Comparison of ENCODE assay signal across 8 cellular contexts in genomic region chr15:41660235-41661077, GRCh38. TPM values are rescaled to one million over a fixed set of nuclear protein-coding genes. Genes with fewer than 3 reads are reported as not detected.
DNase-seq lines count a peak whose midpoint lies in the region; ATAC-seq, FAIRE-seq and TF ChIP-seq lines count a peak whose summit lies in the region.

TSS of gene MGA (plus strand) at chr15:41660405.

- H3K27ac Mint-ChIP-seq in activated T-cell treated with anti-CD3 and anti-CD28 coated beads, Interleukin-2, amount 50 U/mL, for 72 hours, result peak within 1 kb of the TSS; percentile 87
- H3K27ac Mint-ChIP-seq in naive B cell, result peak within 1 kb of the TSS; percentile 96 to 99 (median 98)
- peak within 1 kb of the TSS; percentile 92 for H3K27ac Mint-ChIP-seq in stimulated activated memory B cell treated with anti-CD40 and anti-IgM and Interleukin-4, amounts not matched to agents 10 μg/mL and 1 μg/mL and 100 μg/mL, for 72 hours

- POLR2A ChIA-PET in OCI-LY7 (lab: Charles Lee), result interaction anchor here (0.5 to 1.6 kb wide), 6 partner anchors 11 to 260 kb away, joined by 3 to 7 read pairs (median 4); no protein-coding TSS in a partner anchor

- peaks cover 6 to 7% of the 10 kb centered on the region in 2 donors for H3K36me3 Mint-ChIP-seq in activated T-cell treated with anti-CD3 and anti-CD28 coated beads, Interleukin-2, amount 50 U/mL, for 72 hours (ENCODE audit: insufficient read depth in 2 of 2)
- H3K36me3 Mint-ChIP-seq in naive B cell, result no peaks in the 10 kb centered on the region
- H3K36me3 Mint-ChIP-seq in stimulated activated memory B cell treated with anti-CD40 and anti-IgM and Interleukin-4, amounts not matched to agents 10 μg/mL and 1 μg/mL and 100 μg/mL, for 72 hours, result no peaks in the 10 kb centered on the region

- peaks cover 0 to 2% of the 10 kb centered on the region in 2 donors for H3K9me3 Mint-ChIP-seq in activated T-cell treated with anti-CD3 and anti-CD28 coated beads, Interleukin-2, amount 50 U/mL, for 72 hours
- H3K9me3 Mint-ChIP-seq in naive B cell, result peaks cover 0 to 3% (median 0%) of the 10 kb centered on the region in 7 donors
- no peaks in the 10 kb centered on the region for H3K9me3 Mint-ChIP-seq in stimulated activated memory B cell treated with anti-CD40 and anti-IgM and Interleukin-4, amounts not matched to agents 10 μg/mL and 1 μg/mL and 100 μg/mL, for 72 hours

- H4K20me1 ChIP-seq in OCI-LY7 (ENCODE audit: insufficient read depth, low read length), result peaks cover 29% of the 10 kb centered on the region

- peaks cover 17% of the 10 kb centered on the region for H3K27me3 Mint-ChIP-seq in activated T-cell treated with anti-CD3 and anti-CD28 coated beads, Interleukin-2, amount 50 U/mL, for 72 hours (ENCODE audit: low read depth)
- H3K27me3 Mint-ChIP-seq in naive B cell, result no peaks in the 10 kb centered on the region
- no peaks in the 10 kb centered on the region for H3K27me3 Mint-ChIP-seq in stimulated activated memory B cell treated with anti-CD40 and anti-IgM and Interleukin-4, amounts not matched to agents 10 μg/mL and 1 μg/mL and 100 μg/mL, for 72 hours

- H3K27ac ChIP-seq in HUES48 (ENCODE audit: low read depth, low read length) (peak within 1 kb of the TSS; percentile 97), OCI-LY7 (ENCODE audit: low read depth, low read length, poor library complexity, severe bottlenecking) (peak within 1 kb of the TSS; percentile 95)

- intact Hi-C loops in OCI-LY7 (cut with micrococcal nuclease; ENCODE audit: unreplicated experiment), result loop anchor here (1.0 to 5.0 kb wide), 4 partner anchors 37 to 150 kb away; partner anchors contain the start of gene MAPKBP1

- no peaks in the 10 kb centered on the region for H3K9me2 ChIP-seq in OCI-LY7 (ENCODE audit: insufficient read depth, low read length)

- ATAC-seq in GM21390 (IDR thresholded peaks at IDR 0.05; ENCODE audit: unreplicated experiment) (peak; percentile 68), naive B cell (ENCODE audit: low read depth in 2 of 2) (peak; percentile 75 to 78)
- peak; percentile 90 to 91 for ATAC-seq in activated T-cell treated with anti-CD3 and anti-CD28 coated beads, Interleukin-2, amount 50 U/mL, for 72 hours (replicated peaks in 1 of 2)
- ATAC-seq in stimulated activated memory B cell treated with anti-CD40 and anti-IgM and Interleukin-4, amounts not matched to agents 10 μg/mL and 1 μg/mL and 100 μg/mL, for 72 hours, result peak; percentile 94

- H3K4me3 ChIP-seq in HUES48 (ENCODE audit: low read depth, low read length), result peak within 1 kb of the TSS; percentile 81
- peak within 1 kb of the TSS; percentile 78 for H3K4me3 ChIP-seq in OCI-LY7 (ENCODE audit: low read depth, low read length, poor library complexity, severe bottlenecking)

- H3K36me3 ChIP-seq in HUES48 (ENCODE audit: control insufficient read depth, insufficient read depth, low read length) (no peaks in the 10 kb centered on the region), OCI-LY7 (ENCODE audit: insufficient read depth, low read length) (no peaks in the 10 kb centered on the region)

- no TSS peak for BruUV-seq in OCI-LY7 (replicated peaks; lab: Mats Ljungman, UMichigan)

- H3K27me3 ChIP-seq in HUES48 (ENCODE audit: control insufficient read depth, insufficient read depth, low read length), result peaks cover 22% of the 10 kb centered on the region

- H3K9me3 ChIP-seq in HUES48 (ENCODE audit: control insufficient read depth, insufficient read depth, low read length) (no peaks in the 10 kb centered on the region), OCI-LY7 (ENCODE audit: low read length) (no peaks in the 10 kb centered on the region)

- CTCF ChIA-PET in OCI-LY7 (lab: Charles Lee; ENCODE audit: unreplicated experiment), result no interaction called here

- FAIRE-seq in D721Med (lab: Jason Lieb, UNC), result no peak

- peak within 1 kb of the TSS; percentile 90 to 95 for H3K4me3 Mint-ChIP-seq in activated T-cell treated with anti-CD3 and anti-CD28 coated beads, Interleukin-2, amount 50 U/mL, for 72 hours
- H3K4me3 Mint-ChIP-seq in naive B cell, result peak within 1 kb of the TSS; percentile 87 to 98 (median 94)
- peak within 1 kb of the TSS; percentile 88 for H3K4me3 Mint-ChIP-seq in stimulated activated memory B cell treated with anti-CD40 and anti-IgM and Interleukin-4, amounts not matched to agents 10 μg/mL and 1 μg/mL and 100 μg/mL, for 72 hours

- DNase-seq in D721Med (ENCODE audit: insufficient read length, low spot score) (peak; percentile 40), OCI-LY7 (ENCODE audit: low spot score) (peak; percentile 98), fibroblast of gingiva (ENCODE audit: low read depth) (peak; percentile 90), naive B cell (peak; percentile 93)
- DNase-seq in activated T-cell treated with anti-CD3 and anti-CD28 coated beads, Interleukin-2, amount 50 U/mL, for 72 hours, result peak; percentile 94 to 95

- peak within 1 kb of the TSS; percentile 66 for H2AFZ ChIP-seq in OCI-LY7 (ENCODE audit: low read length)

- peaks cover 49% of the 10 kb centered on the region for H3K79me2 ChIP-seq in OCI-LY7 (ENCODE audit: insufficient read depth, low read depth, low read length)

- peaks cover 15% of the 10 kb centered on the region for H3K4me1 ChIP-seq in HUES48 (ENCODE audit: control insufficient read depth, insufficient read depth, low read length)
- H3K4me1 ChIP-seq in OCI-LY7 (ENCODE audit: insufficient read depth, low read length, poor library complexity, severe bottlenecking), result peaks cover 44% of the 10 kb centered on the region

- peak within 1 kb of the TSS; percentile 97 for H3K4me2 ChIP-seq in OCI-LY7 (ENCODE audit: low read length)

- no peak for TF ChIP-seq CTCF in D721Med (IDR thresholded peaks at IDR 0.05; ENCODE audit: insufficient read depth, missing control alignments)
- no peak for TF ChIP-seq CTCF in OCI-LY7 (conservative IDR thresholded peaks at IDR 0.05; ENCODE audit: low read length)

- H3K9ac ChIP-seq in HUES48 (ENCODE audit: low read depth, low read length), result peak within 1 kb of the TSS; percentile 76

- peaks cover 59% of the 10 kb centered on the region for H3K4me1 Mint-ChIP-seq in activated T-cell treated with anti-CD3 and anti-CD28 coated beads, Interleukin-2, amount 50 U/mL, for 72 hours (ENCODE audit: low read depth)
- peaks cover 24 to 49% (median 41%) of the 10 kb centered on the region in 3 donors for H3K4me1 Mint-ChIP-seq in naive B cell
- peaks cover 42% of the 10 kb centered on the region for H3K4me1 Mint-ChIP-seq in stimulated activated memory B cell treated with anti-CD40 and anti-IgM and Interleukin-4, amounts not matched to agents 10 μg/mL and 1 μg/mL and 100 μg/mL, for 72 hours

RNA-seq across cellular contexts. Expression of gene MGA, which starts in this region (rescaled TPM):
- total RNA-seq in OCI-LY7 (2014; rRNA removed; shearing (Covaris generic)), result 48.8 and 60.1 TPM in 2 replicates
- total RNA-seq in OCI-LY7 (2022), result 59.1 and 59.2 TPM in 2 replicates
- 10 to 100 TPM; 35.6 to 37.5 TPM for total RNA-seq in activated T-cell treated with anti-CD3 and anti-CD28 coated beads, Interleukin-2, amount 50 U/mL, for 72 hours
- 10 to 100 TPM in 5 of 6 donors, 1 to 10 TPM in 1; 2.2 to 30.3 (median 16.9) TPM for polyA plus RNA-seq in naive B cell (ENCODE audit: low read depth in 6 of 6)

Comparison
In these comparisons a context has a peak if more than half of its experiments do, and no peak if none do; other contexts are left out.
1. Peak in every context shown above with its lines: DNase-seq, ATAC-seq, H3K4me3 ChIP-seq and H3K27ac ChIP-seq.
2. DNase-seq: peak in every context shown above with its lines; median percentile 98 in OCI-LY7; 94 in activated T-cell treated with anti-CD3 and anti-CD28 coated beads, Interleukin-2, amount 50 U/mL, for 72 hours; 93 in naive B cell; 90 in fibroblast of gingiva; 40 in D721Med.